Comparison of ENCODE assay signal across 8 cellular contexts in genomic region chr4:112361181-112361791, GRCh38.
DNase-seq lines count a peak whose midpoint lies in the region; ATAC-seq and TF ChIP-seq lines count a peak whose summit lies in the region.

No MANE protein-coding gene starts in this region.

- DNase-seq in AG10803 (ENCODE audit: low read depth) (peak; percentile 9), brain pericyte (ENCODE audit: low read depth, low spot score) (peak; percentile 30), head of caudate nucleus (no peak), cerebellar cortex (ENCODE audit: low spot score) (no peak), mucosa of gallbladder (ENCODE audit: low spot score) (no peak)

- no peak for TF ChIP-seq CTCF in AG10803 (conservative IDR thresholded peaks at IDR 0.05; ENCODE audit: low read length)

- peak; percentile 68 for ATAC-seq in GM19395 (IDR thresholded peaks at IDR 0.05; ENCODE audit: unreplicated experiment)
- peak; percentile 76 for ATAC-seq in HG03571 (IDR thresholded peaks at IDR 0.05; ENCODE audit: unreplicated experiment)
- ATAC-seq in HG02840 (IDR thresholded peaks at IDR 0.05; ENCODE audit: low FRiP score, unreplicated experiment) = no peak

- intact Hi-C loops in head of caudate nucleus (cut with DNase I) = no loop called here

- no peak overlapping the region for H3K4me3 ChIP-seq in AG10803 (ENCODE audit: low read length)

Comparison
In these comparisons a context has a peak if more than half of its experiments do, and no peak if none do; other contexts are left out.
1. DNase-seq: peak in AG10803 (single experiment) and brain pericyte (single experiment); none in head of caudate nucleus (0 of 42), cerebellar cortex (single experiment) and mucosa of gallbladder (single experiment).